Comparison of ENCODE assay signal across 8 cellular contexts in the genomic region with DNA sequence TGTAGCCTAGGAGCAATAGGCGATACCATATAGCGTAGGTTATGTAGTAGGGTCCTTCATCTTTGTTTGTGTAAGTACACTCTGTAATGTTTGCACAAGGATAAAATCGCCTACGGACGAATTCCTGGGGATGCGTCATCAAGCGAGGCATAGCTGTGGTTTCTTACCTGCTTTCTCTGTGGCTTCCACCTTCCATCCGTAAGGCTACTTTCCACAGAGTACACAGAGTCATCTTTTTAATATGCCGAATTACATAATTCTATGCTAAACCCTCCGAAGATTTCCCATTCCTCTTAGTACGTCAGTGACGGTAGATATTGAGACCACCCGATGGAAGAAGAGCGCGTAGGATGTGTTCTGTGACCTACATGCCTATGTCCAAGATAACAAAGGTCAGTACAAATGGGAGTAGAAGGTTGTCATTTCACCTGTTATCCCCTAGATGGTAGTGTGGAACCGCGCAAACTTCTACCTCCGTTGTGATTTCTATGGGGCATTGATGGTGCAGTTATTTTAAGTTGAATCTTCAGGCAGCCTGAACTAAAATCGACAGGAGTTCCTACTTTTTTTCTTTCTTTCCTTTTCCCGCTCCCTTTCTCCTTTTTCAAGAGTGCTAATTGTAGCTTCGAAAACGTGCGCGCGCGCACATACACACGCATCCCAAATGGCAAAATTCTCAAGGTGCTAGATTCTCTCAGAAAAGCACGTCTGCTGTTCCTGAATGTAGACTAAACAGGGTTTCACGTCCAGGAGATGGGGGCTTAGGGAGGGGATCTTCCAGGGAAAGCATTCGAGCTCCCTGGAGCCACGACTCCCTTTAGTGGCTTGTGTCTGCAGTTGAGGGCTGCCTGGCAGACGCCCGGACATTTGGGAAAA.
DNase-seq lines count a peak whose midpoint lies in the region; ATAC-seq, FAIRE-seq and TF ChIP-seq lines count a peak whose summit lies in the region.

No MANE protein-coding gene starts in this region.

- FAIRE-seq in GM19239 (lab: Jason Lieb, UNC) (peak; percentile 97), keratinocyte (lab: Jason Lieb, UNC) (peak; percentile 96)

- intact Hi-C loops in tibial artery (cut with DNase I; ENCODE audit: low total_unique reads): no loop called here

- H4K20me1 ChIP-seq in DND-41 (ENCODE audit: insufficient read depth, low read length): no peaks in the 10 kb centered on the region
- no peaks in the 10 kb centered on the region for H4K20me1 ChIP-seq in keratinocyte (ENCODE audit: control insufficient read depth, extremely low read depth, insufficient read depth, low read length)

- H3K27me3 ChIP-seq in DND-41 (ENCODE audit: insufficient read depth, low read length, poor library complexity) (no peaks in the 10 kb centered on the region), keratinocyte (ENCODE audit: control insufficient read depth, extremely low read depth, insufficient read depth, low read length) (no peaks in the 10 kb centered on the region), tibial artery (no peaks in the 10 kb centered on the region), MG63 (no peaks in the 10 kb centered on the region; the same call in 1 of the 2 replicates)

- H3K4me1 ChIP-seq in DND-41 (ENCODE audit: insufficient read depth, low read length): no peaks in the 10 kb centered on the region
- H3K4me1 ChIP-seq in keratinocyte (ENCODE audit: control insufficient read depth, extremely low read depth, insufficient read depth, low read length): peaks cover 21% of the 10 kb centered on the region
- no peaks in the 10 kb centered on the region for H3K4me1 ChIP-seq in tibial artery

- H3K4me3 ChIP-seq in DND-41 (ENCODE audit: low read depth in 1 of 2, low read length in 2 of 2) (no peak overlapping the region), keratinocyte (ENCODE audit: control insufficient read depth in 2 of 3, extremely low read depth in 1 of 3, insufficient read depth in 2 of 3, low read depth in 1 of 3, low read length in 3 of 3) (peak overlapping the region in 2 of 3 experiments; percentile 52 to 58), tibial artery (no peak overlapping the region), MG63 (no peak overlapping the region)

- dilution Hi-C loops in keratinocyte (cut with MboI; ENCODE audit: extremely low pct_ligation_motif_present, low sequenced_read_pairs): no loop called here

- H3K79me2 ChIP-seq in DND-41 (ENCODE audit: insufficient read depth, low read length) (no peaks in the 10 kb centered on the region), keratinocyte (ENCODE audit: control insufficient read depth, insufficient read depth, low read length) (no peaks in the 10 kb centered on the region)

- H3K9me1 ChIP-seq in keratinocyte (ENCODE audit: control insufficient read depth, extremely low read depth, insufficient read depth, low read length): no peaks in the 10 kb centered on the region

- H2AFZ ChIP-seq in DND-41 (ENCODE audit: low read depth, low read length) (no peak overlapping the region), keratinocyte (ENCODE audit: control insufficient read depth, low read length) (peak overlapping the region; percentile 61)

- DNase-seq in DND-41 (peak; percentile 10), GM19239 (ENCODE audit: insufficient read length, low spot score) (peak; percentile 36), NCI-H526 treated with DMSO at 0.1 percent for 48 hours (lab: John Stamatoyannopoulos, UW) (peak; percentile 10), T47D (ENCODE audit: low read depth in 1 of 2, low spot score in 1 of 2) (peak; percentile 60 to 90), keratinocyte (ENCODE audit: low read depth, low spot score) (peak; percentile 81), tibial artery (peak in 1 of 2 donors; percentile 25), MG63 (no peak)

- H3K27ac ChIP-seq in DND-41 (ENCODE audit: low read length) (no peak overlapping the region), keratinocyte (ENCODE audit: control insufficient read depth, insufficient read depth, low read length) (peak overlapping the region; percentile 51), tibial artery (no peak overlapping the region)

- H3K36me3 ChIP-seq in DND-41 (ENCODE audit: insufficient read depth, low read length): no peaks in the 10 kb centered on the region
- no peaks in the 10 kb centered on the region for H3K36me3 ChIP-seq in keratinocyte (ENCODE audit: control insufficient read depth in 2 of 2, extremely low read depth in 1 of 2, insufficient read depth in 2 of 2, low read length in 2 of 2)
- H3K36me3 ChIP-seq in tibial artery: no peaks in the 10 kb centered on the region
- no peaks in the 10 kb centered on the region for H3K36me3 ChIP-seq in MG63

- in situ Hi-C loops in T47D (cut with HindIII; ENCODE audit: low pct_unique_long_range_greater_than_20kb, low sequenced_read_pairs): no loop called here

- peak; percentile 60 for TF ChIP-seq CTCF in DND-41 (IDR thresholded peaks at IDR 0.05; ENCODE audit: borderline replicate concordance, extremely low read depth, low read length, poor library complexity, severe bottlenecking)
- TF ChIP-seq CTCF in keratinocyte (optimal IDR thresholded peaks at IDR 0.05 in 1 of 3, IDR thresholded peaks at IDR 0.05 in 1 of 3, conservative IDR thresholded peaks at IDR 0.05 in 1 of 3; ENCODE audit: extremely low read depth in 1 of 3, insufficient read depth in 2 of 3, low read length in 3 of 3): peak; percentile 84 to 90 (median 87)
- peak; percentile 34 to 40 for TF ChIP-seq CTCF in tibial artery (IDR thresholded peaks at IDR 0.05)

- no peak overlapping the region for H3K4me2 ChIP-seq in DND-41 (ENCODE audit: insufficient read depth, low read length)
- H3K4me2 ChIP-seq in keratinocyte (ENCODE audit: control insufficient read depth, extremely low read depth, insufficient read depth, low read depth, low read length): peak overlapping the region; percentile 95

- H3K9me3 ChIP-seq in DND-41 (ENCODE audit: insufficient read depth, low read length, severe bottlenecking) (no peaks in the 10 kb centered on the region), keratinocyte (ENCODE audit: control insufficient read depth, low read depth, low read length) (no peaks in the 10 kb centered on the region), tibial artery (no peaks in the 10 kb centered on the region), MG63 (no peaks in the 10 kb centered on the region)

- peak; percentile 55; the same call in 1 of the 3 replicates for ATAC-seq in DND-41 (ENCODE audit: insufficient read depth, low read depth)
- ATAC-seq in HG03108 (IDR thresholded peaks at IDR 0.05; ENCODE audit: unreplicated experiment): peak; percentile 87

- H3K9ac ChIP-seq in DND-41 (ENCODE audit: low read depth, low read length) (no peak overlapping the region), keratinocyte (ENCODE audit: control insufficient read depth, extremely low read depth, insufficient read depth, low read length) (peak overlapping the region; percentile 60)

Comparison
In these comparisons a context has a peak if more than half of its experiments do, and no peak if none do; other contexts are left out.
1. H3K4me3 ChIP-seq: peak in keratinocyte (2 of 3); none in DND-41 (0 of 2), tibial artery (0 of 2) and MG63 (single experiment).
2. CTCF ChIP-seq: peak in every context shown above with its lines; median percentile 87 in keratinocyte; 60 in DND-41; 37 in tibial artery.